Comparison of ENCODE assay signal across 32 cellular contexts in genomic region chr2:137998503-137998902, GRCh38. TPM values are rescaled to one million over a fixed set of nuclear protein-coding genes. Genes with fewer than 3 reads are reported as not detected.
"Had no signal": no experiment of that assay in that cellular context is flagged by ENCODE, and none has a peak within 500 bp of the region (broad histone marks: within the 10 kb centered on the region; RNA-seq: fewer than 3 reads in every experiment).

No MANE protein-coding gene starts in this region.

- H3K27me3 ChIP-seq: adrenal gland, cardiac muscle cell had no signal

- H3K4me1 ChIP-seq: adrenal gland had no signal

- H3K27ac ChIP-seq: adrenal gland, cardiac muscle cell, VCaP had no signal

- H3K36me3 ChIP-seq: adrenal gland, cardiac muscle cell had no signal

- DNase-seq: activated B cell treated with CpG ODN at 0.5 μM for 24 hours; activated CD4-positive, alpha-beta memory T cell treated with anti-CD3 and anti-CD28 coated beads for 36 hours; activated CD4-positive, alpha-beta T cell treated with anti-CD3 and anti-CD28 coated beads for 4 hours; activated CD4-positive, alpha-beta T cell treated with anti-CD3 and anti-CD28 coated beads, Interleukin-2, amount 10 ng/mL, durations not matched to agents 24 days and 14 days; activated CD4-positive, alpha-beta T cell treated with anti-CD3 and anti-CD28 coated beads, Interleukin-2, amount 50 U/mL, for 1 hour; activated CD4-positive, alpha-beta T cell treated with anti-CD3 and anti-CD28 coated beads, Interleukin-2, amount 50 U/mL, for 4 hours; activated CD4-positive, CD25-positive, alpha-beta regulatory T cell treated with anti-CD3 and anti-CD28 coated beads, Interleukin-2, amount 50 U/mL, for 72 hours; activated CD8-positive, alpha-beta memory T cell treated with anti-CD3 and anti-CD28 coated beads, Interleukin-2, amount 50 U/mL, for 4 hours; activated CD8-positive, alpha-beta T cell treated with anti-CD3 and anti-CD28 coated beads for 36 hours; activated effector memory CD4-positive, alpha-beta T cell treated with anti-CD3 and anti-CD28 coated beads, Interleukin-2, amount 50 U/mL, for 16 hours; activated gamma-delta T cell treated with Interleukin-2 at 50 U/mL for 16 hours; activated naive CD4-positive, alpha-beta T cell; activated naive CD4-positive, alpha-beta T cell treated with anti-CD3 and anti-CD28 coated beads for 36 hours; activated naive CD4-positive, alpha-beta T cell treated with anti-CD3 and anti-CD28 coated beads, Interleukin-2, amount 50 U/mL, for 16 hours; activated naive CD8-positive, alpha-beta T cell treated with anti-CD3 and anti-CD28 coated beads for 36 hours; activated T-cell treated with anti-CD3 and anti-CD28 coated beads for 4 hours; activated T-cell treated with anti-CD3 and anti-CD28 coated beads, Interleukin-2, amount 50 U/mL, for 1 hour; activated T-cell treated with anti-CD3 and anti-CD28 coated beads, Interleukin-2, amount 50 U/mL, for 4 hours; activated T-cell treated with anti-CD3 and anti-CD28 coated beads, Interleukin-2, amount 50 U/mL, for 72 hours; adrenal gland; amniotic stem cell; aorta; caudate nucleus; cerebellar nuclear complex; T-helper 2 cell; T-helper 9 cell had no signal

- ATAC-seq: activated CD8-positive, alpha-beta T cell treated with anti-CD3 and anti-CD28 coated beads for 36 hours; activated naive CD4-positive, alpha-beta T cell treated with anti-CD3 and anti-CD28 coated beads, Interleukin-2, amount 50 U/mL, for 72 hours; activated T-cell treated with anti-CD3 and anti-CD28 coated beads, Interleukin-2, amount 50 U/mL, for 4 hours; activated T-cell treated with anti-CD3 and anti-CD28 coated beads, Interleukin-2, amount 50 U/mL, for 72 hours; activated T-helper 17 cell treated with anti-CD3 and anti-CD28 coated beads, Interleukin-2, amount 50 U/mL, for 72 hours had no signal

- H3K4me3 ChIP-seq: adrenal gland, cardiac muscle cell had no signal

RNA-seq across cellular contexts. Expression of gene HNMT, which starts 34.2 kb away (rescaled TPM):
- total RNA-seq: activated B cell treated with CpG ODN at 0.5 μM for 24 hours; activated CD4-positive, alpha-beta memory T cell treated with anti-CD3 and anti-CD28 coated beads for 36 hours; activated CD4-positive, alpha-beta T cell treated with anti-CD3 and anti-CD28 coated beads, Interleukin-2, amount 10 ng/mL, durations not matched to agents 24 days and 14 days; activated CD8-positive, alpha-beta memory T cell treated with anti-CD3 and anti-CD28 coated beads for 36 hours; activated CD8-positive, alpha-beta T cell treated with anti-CD3 and anti-CD28 coated beads for 36 hours; activated naive CD4-positive, alpha-beta T cell treated with anti-CD3 and anti-CD28 coated beads for 36 hours; activated naive CD4-positive, alpha-beta T cell treated with anti-CD3 and anti-CD28 coated beads, Interleukin-2, amount 50 U/mL, for 72 hours; activated naive CD8-positive, alpha-beta T cell treated with anti-CD3 and anti-CD28 coated beads for 36 hours; activated T-cell treated with anti-CD3 and anti-CD28 coated beads, Interleukin-2, amount 50 U/mL, for 4 hours; activated T-cell treated with anti-CD3 and anti-CD28 coated beads, Interleukin-2, amount 50 U/mL, for 72 hours; activated T-helper 1 cell treated with anti-CD3 and anti-CD28 coated beads, Interleukin-12 subunit alpha, Interleukin-12 subunit beta, Interleukin-2, Interleukin-4 antibody, amounts not matched to agents 30 ng/mL and 10 ng/mL and 1 ng/mL, durations not matched to agents 14 hours and 24 hours and 36 hours; activated T-helper 17 cell treated with anti-CD3 and anti-CD28 coated beads, Interleukin-2, amount 50 U/mL, for 72 hours had no signal
